ENCODE assay signal across 9 cellular contexts in genomic region chr7:34058791-34059550, GRCh38.
DNase-seq lines count a peak whose midpoint lies in the region; ATAC-seq, FAIRE-seq and TF ChIP-seq lines count a peak whose summit lies in the region.
"Had no signal": no experiment of that assay in that cellular context is flagged by ENCODE, and none has a peak within 500 bp of the region (broad histone marks: within the 10 kb centered on the region; RNA-seq: fewer than 3 reads in every experiment).

No MANE protein-coding gene starts in this region.

- CTCF ChIA-PET in A549 (lab: Yijun Ruan, JAX) (interaction anchor here (0.6 to 2.8 kb wide), 5 partner anchors 14 to 126 kb away, joined by 3 to 10 read pairs (median 5); no protein-coding TSS in a partner anchor), GM10248 (lab: Yijun Ruan, JAX) (interaction anchor here (1.8 kb wide), 1 partner anchor 13 kb away, joined by 4 read pairs; no protein-coding TSS in a partner anchor)

- TF ChIP-seq EP300 in A549 (IDR thresholded peaks at IDR 0.05) = no peak

- TF ChIP-seq CTCF in A549 (IDR thresholded peaks at IDR 0.05) = no peak
- TF ChIP-seq CTCF in GM10248 (IDR thresholded peaks at IDR 0.05; ENCODE audit: control extremely low read depth, extremely low read depth, low read depth, missing control alignments) = no peak

- H3K4me1 ChIP-seq in A549 = peaks cover 72% of the 10 kb centered on the region

- TF ChIP-seq RAD21 in A549 (conservative IDR thresholded peaks at IDR 0.05 in 1 of 2, IDR thresholded peaks at IDR 0.05 in 1 of 2) = no peak

- ATAC-seq in A549 (no peak), GM18907 (IDR thresholded peaks at IDR 0.05; ENCODE audit: unreplicated experiment) (no peak), HG02938 (IDR thresholded peaks at IDR 0.05; ENCODE audit: unreplicated experiment) (no peak), GM21786 (IDR thresholded peaks at IDR 0.05; ENCODE audit: unreplicated experiment) (no peak)

- H3K4me3 ChIP-seq in A549 = no peak overlapping the region

- peak overlapping the region; percentile 67 for H3K4me2 ChIP-seq in A549

- WGBS in A549 (ENCODE audit: missing lambda C conversion rate) = 65% methylated on average over 7 of the region's 7 CpGs

- no peaks in the 10 kb centered on the region for H3K9me3 ChIP-seq in A549

- no peak for DNase-seq in A549 (ENCODE audit: low read depth in 1 of 2, low spot score in 1 of 2)
- DNase-seq in NCI-H1105 treated with DMSO at 0.1 percent for 48 hours (lab: John Stamatoyannopoulos, UW) = peak; percentile 64
- DNase-seq in cerebellar cortex (ENCODE audit: low spot score) = peak; percentile 25
- DNase-seq in inferior parietal cortex (ENCODE audit: extremely low spot score) = peak; percentile 43
- DNase-seq in GM10248 (ENCODE audit: extremely low spot score) = no peak
- DNase-seq: NCI-H2227 treated with DMSO at 0.1 percent for 48 hours had no signal

- no peak for TF ChIP-seq POLR2A in A549 (IDR thresholded peaks at IDR 0.05; ENCODE audit: low read length)

- FAIRE-seq in A549 (lab: Jason Lieb, UNC) = no peak

- POLR2A ChIA-PET in A549 (lab: Yijun Ruan, JAX) (interaction anchor here (1.0 kb wide), 1 partner anchor 126 kb away, joined by 3 read pairs; no protein-coding TSS in a partner anchor), GM10248 (lab: Yijun Ruan, JAX) (no interaction called here)

- H3K27ac ChIP-seq in A549 = peak overlapping the region; percentile 92 to 97

TF ChIP-seq in A549, 52 proteins besides CTCF, POLR2A, EP300 and RAD21:
- TF ChIP-seq RFX5 (IDR thresholded peaks at IDR 0.05) = no peak

Comparison
In these comparisons a context has a peak if more than half of its experiments do, and no peak if none do; other contexts are left out.
1. DNase-seq: peak in NCI-H1105 treated with DMSO at 0.1 percent for 48 hours (single experiment), cerebellar cortex (single experiment) and inferior parietal cortex (single experiment); none in A549 (0 of 2) and GM10248 (single experiment).